15 cellular contexts compared by ENCODE assay signal in genomic region chr21:35578831-35579470, GRCh38.
DNase-seq lines count a peak whose midpoint lies in the region; ATAC-seq and TF ChIP-seq lines count a peak whose summit lies in the region.
"Had no signal": no experiment of that assay in that cellular context is flagged by ENCODE, and none has a peak within 500 bp of the region (broad histone marks: within the 10 kb centered on the region; RNA-seq: fewer than 3 reads in every experiment).

No MANE protein-coding gene starts in this region.

- no peaks in the 10 kb centered on the region for H3K36me3 ChIP-seq in trophoblast cell (ENCODE audit: control insufficient read depth in 1 of 2, insufficient read depth in 2 of 2, low read length in 2 of 2)
- H3K36me3 ChIP-seq: sigmoid colon, SJSA1, upper lobe of right lung had no signal

- H3K9ac ChIP-seq in trophoblast cell (ENCODE audit: low read length): no peak overlapping the region

- H3K79me2 ChIP-seq in trophoblast cell (ENCODE audit: control insufficient read depth, insufficient read depth, low read length, poor library complexity): no peaks in the 10 kb centered on the region

- no peak overlapping the region for H3K14ac ChIP-seq in trophoblast cell (ENCODE audit: low read length)

- no peak overlapping the region for H2AFZ ChIP-seq in trophoblast cell (ENCODE audit: insufficient read depth, low read length, poor library complexity)

- H3K4me2 ChIP-seq in trophoblast cell (ENCODE audit: low read length): no peak overlapping the region

- peak overlapping the region; percentile 53 to 84 for H3K4me3 Mint-ChIP-seq in activated T-cell treated with anti-CD3 and anti-CD28 coated beads, Interleukin-2, amount 50 U/mL, for 72 hours
- H3K4me3 Mint-ChIP-seq: natural killer cell treated with Interleukin-12 subunit alpha and Interleukin-12 subunit beta and Interleukin-15 and Interleukin-18, amount 100 ng/mL, for 72 hours had no signal

- no peak for TF ChIP-seq CTCF in fibroblast of mammary gland (conservative IDR thresholded peaks at IDR 0.05; ENCODE audit: control insufficient read depth, insufficient read depth, low read depth, low read length)

- no peak overlapping the region for H2AK5ac ChIP-seq in trophoblast cell (ENCODE audit: low read length)

- H3K27me3 ChIP-seq in trophoblast cell (ENCODE audit: insufficient read depth, low read length): no peaks in the 10 kb centered on the region
- H3K27me3 ChIP-seq: SJSA1, upper lobe of right lung had no signal

- no peak overlapping the region for H3K4ac ChIP-seq in trophoblast cell (ENCODE audit: low read depth, low read length)

- no peaks in the 10 kb centered on the region for H3K9me3 ChIP-seq in trophoblast cell (ENCODE audit: insufficient read depth, low read depth, low read length)
- H3K9me3 ChIP-seq: sigmoid colon, SJSA1, upper lobe of right lung had no signal

- H4K8ac ChIP-seq in trophoblast cell (ENCODE audit: low read depth, low read length): no peak overlapping the region

- no peak overlapping the region for H3K18ac ChIP-seq in trophoblast cell (ENCODE audit: low read length)

- H3K36me3 Mint-ChIP-seq in activated T-cell treated with anti-CD3 and anti-CD28 coated beads, Interleukin-2, amount 50 U/mL, for 72 hours (ENCODE audit: insufficient read depth in 2 of 2): peaks cover 4 to 5% of the 10 kb centered on the region in 2 donors
- H3K36me3 Mint-ChIP-seq: natural killer cell treated with Interleukin-12 subunit alpha and Interleukin-12 subunit beta and Interleukin-15 and Interleukin-18, amount 100 ng/mL, for 72 hours had no signal

- H2BK12ac ChIP-seq in trophoblast cell (ENCODE audit: low read length): no peak overlapping the region

- ATAC-seq in activated T-cell treated with anti-CD3 and anti-CD28 coated beads, Interleukin-2, amount 50 U/mL, for 72 hours (replicated peaks in 1 of 2): peak; percentile 80 to 90
- ATAC-seq in GM21381 (IDR thresholded peaks at IDR 0.05; ENCODE audit: unreplicated experiment): no peak
- ATAC-seq: left lobe of liver, upper lobe of right lung had no signal

- no peak overlapping the region for H2BK5ac ChIP-seq in trophoblast cell (ENCODE audit: low read depth, low read length, poor library complexity)

- H4K91ac ChIP-seq in trophoblast cell (ENCODE audit: low read depth, low read length): no peak overlapping the region

- peak; percentile 12 for DNase-seq in activated T-cell treated with anti-CD3 and anti-CD28 coated beads for 24 hours (ENCODE audit: low read depth)
- no peak for DNase-seq in activated T-cell treated with anti-CD3 and anti-CD28 coated beads for 4 hours
- DNase-seq in activated T-cell treated with anti-CD3 and anti-CD28 coated beads, Interleukin-2, amount 50 U/mL, for 72 hours: peak; percentile 24 to 42
- DNase-seq in fibroblast of mammary gland (ENCODE audit: low read depth): peak; percentile 83
- DNase-seq in stimulated activated CD8-positive, alpha-beta memory T cell treated with anti-CD3 and anti-CD28 coated beads, Interleukin-4, amount 100 ng/mL, for 48 hours: peak; percentile 44
- no peak for DNase-seq in trophoblast cell
- no peak for DNase-seq in NCI-H526 treated with DMSO at 0.1 percent for 48 hours (lab: John Stamatoyannopoulos, UW)
- DNase-seq: hippocampal formation, NCI-H2171, sigmoid colon, upper lobe of right lung had no signal

- no peak overlapping the region for H3K4me3 ChIP-seq in fibroblast of mammary gland (ENCODE audit: control insufficient read depth, low read depth, low read length)
- no peak overlapping the region for H3K4me3 ChIP-seq in trophoblast cell (ENCODE audit: low read depth, low read length)
- H3K4me3 ChIP-seq: sigmoid colon, SJSA1, upper lobe of right lung had no signal

- H3K27me3 Mint-ChIP-seq in activated T-cell treated with anti-CD3 and anti-CD28 coated beads, Interleukin-2, amount 50 U/mL, for 72 hours (ENCODE audit: low read depth): peaks cover 27% of the 10 kb centered on the region

- peaks cover 0 to 4% of the 10 kb centered on the region in 2 donors for H3K9me3 Mint-ChIP-seq in activated T-cell treated with anti-CD3 and anti-CD28 coated beads, Interleukin-2, amount 50 U/mL, for 72 hours
- H3K9me3 Mint-ChIP-seq: natural killer cell treated with Interleukin-12 subunit alpha and Interleukin-12 subunit beta and Interleukin-15 and Interleukin-18, amount 100 ng/mL, for 72 hours had no signal

- H2BK120ac ChIP-seq in trophoblast cell (ENCODE audit: insufficient read depth, low read length, poor library complexity): no peak overlapping the region

- H3K27ac Mint-ChIP-seq in activated T-cell treated with anti-CD3 and anti-CD28 coated beads, Interleukin-2, amount 50 U/mL, for 72 hours: peak overlapping the region; percentile 96
- H3K27ac Mint-ChIP-seq: natural killer cell treated with Interleukin-12 subunit alpha and Interleukin-12 subunit beta and Interleukin-15 and Interleukin-18, amount 100 ng/mL, for 72 hours had no signal

- no peak overlapping the region for H3K23ac ChIP-seq in trophoblast cell (ENCODE audit: low read length)

- H3K27ac ChIP-seq in trophoblast cell (ENCODE audit: low read depth, low read length): no peak overlapping the region
- H3K27ac ChIP-seq: sigmoid colon, SJSA1, upper lobe of right lung had no signal

- peaks cover 48% of the 10 kb centered on the region for H3K4me1 Mint-ChIP-seq in activated T-cell treated with anti-CD3 and anti-CD28 coated beads, Interleukin-2, amount 50 U/mL, for 72 hours (ENCODE audit: low read depth)

- H3K4me1 ChIP-seq in trophoblast cell (ENCODE audit: control insufficient read depth in 1 of 2, insufficient read depth in 2 of 2, low read length in 2 of 2): no peaks in the 10 kb centered on the region
- H3K4me1 ChIP-seq: sigmoid colon had no signal

- no CpG with 5 or more reads among the region's 12 CpGs for WGBS in trophoblast cell (ENCODE audit: extremely low coverage, insufficient coverage, insufficient read length)

- H4K12ac ChIP-seq in trophoblast cell (ENCODE audit: low read depth, low read length): no peak overlapping the region

- no peaks in the 10 kb centered on the region for H3K79me1 ChIP-seq in trophoblast cell (ENCODE audit: low read length)

Comparison
In these comparisons a context has a peak if more than half of its experiments do, and no peak if none do; other contexts are left out.
1. DNase-seq: peak in activated T-cell treated with anti-CD3 and anti-CD28 coated beads for 24 hours (single experiment), activated T-cell treated with anti-CD3 and anti-CD28 coated beads, Interleukin-2, amount 50 U/mL, for 72 hours (2 of 2), fibroblast of mammary gland (single experiment) and stimulated activated CD8-positive, alpha-beta memory T cell treated with anti-CD3 and anti-CD28 coated beads, Interleukin-4, amount 100 ng/mL, for 48 hours (single experiment); none in activated T-cell treated with anti-CD3 and anti-CD28 coated beads for 4 hours (single experiment), trophoblast cell (0 of 2) and NCI-H526 treated with DMSO at 0.1 percent for 48 hours (single experiment).